In genomic region chr19:2221250-2221831, GRCh38 we compare ENCODE assay signal across 12 cellular contexts. TPM values are rescaled to one million over a fixed set of nuclear protein-coding genes. Genes with fewer than 3 reads are reported as not detected.
DNase-seq lines count a peak whose midpoint lies in the region; FAIRE-seq and TF ChIP-seq lines count a peak whose summit lies in the region.
"Had no signal": no experiment of that assay in that cellular context is flagged by ENCODE, and none has a peak within 500 bp of the region (broad histone marks: within the 10 kb centered on the region; RNA-seq: fewer than 3 reads in every experiment).

No MANE protein-coding gene starts in this region.

- TF ChIP-seq CTCF in RWPE1 (conservative IDR thresholded peaks at IDR 0.05; ENCODE audit: low read depth) = no peak
- peak; percentile 15 for TF ChIP-seq CTCF in choroid plexus epithelial cell (conservative IDR thresholded peaks at IDR 0.05; ENCODE audit: low read depth, low read length)

- H3K27ac ChIP-seq in RWPE1 (peak overlapping the region; percentile 18), small intestine (ENCODE audit: low read depth in 1 of 2, low read length in 1 of 2) (peak overlapping the region in 1 of 2 donors; percentile 11)
- H3K27ac ChIP-seq: thyroid gland had no signal

- H3K4me3 ChIP-seq in choroid plexus epithelial cell (ENCODE audit: low read depth, low read length) = no peak overlapping the region
- H3K4me3 ChIP-seq in small intestine (ENCODE audit: low read depth in 1 of 2, low read length in 2 of 2) = no peak overlapping the region
- H3K4me3 ChIP-seq: thyroid gland had no signal

- no peak for FAIRE-seq in small intestine (lab: Jason Lieb, UNC)
- FAIRE-seq in HTR-8/SVneo (lab: Jason Lieb, UNC) = no peak
- FAIRE-seq: TTC549 had no signal

- CTCF ChIA-PET in RWPE1 (lab: Yijun Ruan, JAX) = interaction anchor here (0.7 kb wide), 1 partner anchor 29 kb away, joined by 4 read pairs; no protein-coding TSS in a partner anchor

- no peaks in the 10 kb centered on the region for H3K4me1 ChIP-seq in small intestine (ENCODE audit: control insufficient read depth in 2 of 2, insufficient read depth in 1 of 2, low read depth in 1 of 2, low read length in 1 of 2)
- H3K4me1 ChIP-seq: thyroid gland had no signal

- H3K27me3 ChIP-seq in small intestine (ENCODE audit: control insufficient read depth in 2 of 2, insufficient read depth in 2 of 2, low read length in 2 of 2) = no peaks in the 10 kb centered on the region
- H3K27me3 ChIP-seq: thyroid gland had no signal

- no peak for DNase-seq in RWPE1 (ENCODE audit: low spot score)
- DNase-seq in choroid plexus epithelial cell (ENCODE audit: low read depth) = peak; percentile 90
- DNase-seq in small intestine = peak; percentile 24
- DNase-seq in amygdala (lab: John Stamatoyannopoulos, UW) = no peak
- DNase-seq in HTR-8/SVneo (ENCODE audit: insufficient read length, low spot score) = no peak
- DNase-seq: activated CD8-positive, alpha-beta memory T cell treated with anti-CD3 and anti-CD28 coated beads, Interleukin-2, amount 50 U/mL, for 4 hours; effector memory CD4-positive, alpha-beta T cell; NCI-H1436 treated with DMSO at 0.1 percent for 48 hours; NCI-H510A; nephron progenitor cell had no signal

- 63 to 77% (median 72%) methylated on average over 20 of the region's 20 CpGs for WGBS in small intestine, 3 donors

- H3K36me3 ChIP-seq in small intestine (ENCODE audit: control insufficient read depth in 2 of 2, insufficient read depth in 2 of 2, low read length in 2 of 2) = peaks cover 25 to 27% of the 10 kb centered on the region in 2 donors

- POLR2A ChIA-PET in RWPE1 (lab: Yijun Ruan, JAX; ENCODE audit: low non-redundant PET) = no interaction called here

- H3K9me3 ChIP-seq in small intestine (ENCODE audit: control insufficient read depth, low read depth) = no peaks in the 10 kb centered on the region
- H3K9me3 ChIP-seq: thyroid gland had no signal

RNA-seq across cellular contexts. Expression of gene PLEKHJ1, which starts 14.8 kb away (rescaled TPM):
- polyA plus RNA-seq in small intestine = 100 to 1,000 TPM; 269 to 307 (median 286) TPM

RNA-seq across cellular contexts. Expression of gene SF3A2, which starts 15.3 kb away (rescaled TPM):
- 10 to 100 TPM; 31.8 to 45.5 (median 35.1) TPM for polyA plus RNA-seq in small intestine

RNA-seq across cellular contexts. Expression of gene AMH, which starts 27.8 kb away (rescaled TPM):
- 1 to 10 TPM; 1.1 to 3.0 (median 1.9) TPM for polyA plus RNA-seq in small intestine

RNA-seq across cellular contexts. Expression of gene JSRP1, which starts 34.9 kb away (rescaled TPM):
- polyA plus RNA-seq in small intestine = 1 to 10 TPM in 2 of 3 donors, under 1 TPM in 1; 0.69 to 1.9 (median 1.3) TPM

RNA-seq across cellular contexts. Expression of gene DOT1L, which starts 57.6 kb away (rescaled TPM):
- polyA plus RNA-seq in small intestine = 10 to 100 TPM; 15.1 to 22.8 (median 18.2) TPM

Comparison
In these comparisons a context has a peak if more than half of its experiments do, and no peak if none do; other contexts are left out.
1. DNase-seq: peak in choroid plexus epithelial cell (single experiment) and small intestine (single experiment); none in RWPE1 (single experiment), amygdala (0 of 56) and HTR-8/SVneo (single experiment).